ENCODE assay signal across 23 cellular contexts in the genomic region with DNA sequence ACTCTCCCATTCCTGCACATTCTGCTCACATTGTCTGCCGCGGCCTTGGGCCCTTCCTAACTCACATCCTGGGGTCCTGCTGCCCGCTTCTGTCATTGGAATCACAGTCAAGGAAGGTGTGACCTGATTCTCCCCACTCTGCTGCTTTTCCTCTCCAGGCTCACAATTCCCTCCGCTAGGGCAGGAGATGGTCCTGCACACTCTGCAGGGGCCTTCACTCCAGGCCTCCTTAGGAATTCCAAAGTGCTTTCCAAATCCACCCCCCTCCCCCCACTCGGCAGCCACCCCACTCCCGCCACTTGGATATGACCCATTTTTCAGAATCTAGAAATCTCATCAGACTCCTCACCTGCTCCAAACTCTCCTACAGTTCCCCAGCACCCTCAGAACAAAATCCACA. TPM values are rescaled to one million over a fixed set of nuclear protein-coding genes. Genes with fewer than 3 reads are reported as not detected.
A peak's percentile ranks its signal among the peaks of the same experiment; 100 is the strongest.
DNase-seq lines count a peak whose midpoint lies in the region; ATAC-seq and TF ChIP-seq lines count a peak whose summit lies in the region.
"Had no signal": no experiment of that assay in that cellular context is flagged by ENCODE, and none has a peak within 500 bp of the region (broad histone marks: within the 10 kb centered on the region; RNA-seq: fewer than 3 reads in every experiment).

No MANE protein-coding gene starts in this region.

- peaks cover under 1% of the 10 kb centered on the region for H3K79me2 ChIP-seq in trophoblast cell (ENCODE audit: control insufficient read depth, insufficient read depth, low read length, poor library complexity)

- H3K9ac ChIP-seq in HUES6 (ENCODE audit: low read length), result peak overlapping the region; percentile 42
- no peak overlapping the region for H3K9ac ChIP-seq in endodermal cell (ENCODE audit: extremely low read depth, low read length, poor library complexity, severe bottlenecking)
- H3K9ac ChIP-seq in trophoblast cell (ENCODE audit: low read length), result no peak overlapping the region

- no peak overlapping the region for H4K12ac ChIP-seq in trophoblast cell (ENCODE audit: low read depth, low read length)

- no peaks in the 10 kb centered on the region for H3K9me3 Mint-ChIP-seq in activated T-cell treated with anti-CD3 and anti-CD28 coated beads, Interleukin-2, amount 50 U/mL, for 72 hours
- no peaks in the 10 kb centered on the region for H3K9me3 Mint-ChIP-seq in endodermal cell
- H3K9me3 Mint-ChIP-seq in activated CD4-positive, alpha-beta T cell treated with anti-CD3 and anti-CD28 coated beads, Interleukin-2, amount 10 ng/mL, durations not matched to agents 7 days and 5 days, result no peaks in the 10 kb centered on the region
- H3K9me3 Mint-ChIP-seq in progenitor cell of endocrine pancreas (ENCODE audit: low read depth), result no peaks in the 10 kb centered on the region
- H3K9me3 Mint-ChIP-seq: CD4-positive, alpha-beta memory T cell; IgD-negative memory B cell had no signal

- no peak overlapping the region for H3K4me2 ChIP-seq in trophoblast cell (ENCODE audit: low read length)

- H3K27me3 ChIP-seq in HUES6 (ENCODE audit: control insufficient read depth, insufficient read depth, low read length) (peaks cover 37% of the 10 kb centered on the region), endodermal cell (ENCODE audit: control insufficient read depth, insufficient read depth, low read length, poor library complexity, severe bottlenecking) (peaks cover 7% of the 10 kb centered on the region), trophoblast cell (ENCODE audit: insufficient read depth, low read length) (no peaks in the 10 kb centered on the region), sigmoid colon (peaks cover 28 to 41% (median 38%) of the 10 kb centered on the region in 3 donors)

- H3K9me3 ChIP-seq in HUES6 (ENCODE audit: control insufficient read depth, insufficient read depth, low read depth, low read length) (no peaks in the 10 kb centered on the region), endodermal cell (ENCODE audit: control insufficient read depth, low read length) (no peaks in the 10 kb centered on the region), trophoblast cell (ENCODE audit: insufficient read depth, low read depth, low read length) (peaks cover 8% of the 10 kb centered on the region), sigmoid colon (no peaks in the 10 kb centered on the region)

- no peak for DNase-seq in activated T-cell treated with anti-CD3 and anti-CD28 coated beads, Interleukin-2, amount 50 U/mL, for 72 hours
- DNase-seq in activated T-cell treated with anti-CD3 and anti-CD28 coated beads, Interleukin-2, amount 50 U/mL, for 1 hour, result no peak
- DNase-seq in endodermal cell (peak; percentile 73), trophoblast cell (no peak), sigmoid colon (no peak), progenitor cell of endocrine pancreas (ENCODE audit: low spot score, unreplicated experiment) (no peak)
- no peak for DNase-seq in activated CD4-positive, alpha-beta T cell treated with anti-CD3 and anti-CD28 coated beads, Interleukin-2, amount 10 ng/mL, durations not matched to agents 7 days and 5 days
- DNase-seq: CD4-positive, alpha-beta memory T cell; DMS79 treated with DMSO at 0.1 percent for 48 hours; GOT3; Kasumi-1; MM.1S; NCI-H1105; NCI-H1694; NCI-H2107; NCI-H2227 treated with DMSO at 0.1 percent for 48 hours; NCI-H524 had no signal

- CTCF ChIA-PET in activated CD4-positive, alpha-beta T cell treated with anti-CD3 and anti-CD28 coated beads, Interleukin-2, amount 10 ng/mL, durations not matched to agents 7 days and 5 days (lab: Charles Lee), result no interaction called here

- H3K27ac Mint-ChIP-seq in activated T-cell treated with anti-CD3 and anti-CD28 coated beads, Interleukin-2, amount 50 U/mL, for 72 hours, result peak overlapping the region; percentile 11
- peak overlapping the region; percentile 7 for H3K27ac Mint-ChIP-seq in endodermal cell
- H3K27ac Mint-ChIP-seq in activated CD4-positive, alpha-beta T cell treated with anti-CD3 and anti-CD28 coated beads, Interleukin-2, amount 10 ng/mL, durations not matched to agents 7 days and 5 days, result no peak overlapping the region
- H3K27ac Mint-ChIP-seq in progenitor cell of endocrine pancreas, result no peak overlapping the region

- H4K8ac ChIP-seq in trophoblast cell (ENCODE audit: low read depth, low read length), result no peak overlapping the region

- H3K27ac ChIP-seq in HUES6 (ENCODE audit: low read depth, low read length) (no peak overlapping the region; the same call in 1 of the 2 replicates), endodermal cell (ENCODE audit: low read depth, low read length) (no peak overlapping the region), trophoblast cell (ENCODE audit: low read depth, low read length) (no peak overlapping the region), sigmoid colon (no peak overlapping the region)

- 68 to 75% methylated on average over 4 to 6 of the region's 6 CpGs for WGBS in endodermal cell (ENCODE audit: insufficient coverage in 1 of 2, insufficient read length in 1 of 2), 2 experiments
- WGBS in trophoblast cell (ENCODE audit: extremely low coverage, insufficient coverage, insufficient read length), result no CpG with 5 or more reads among the region's 6 CpGs
- 74 to 86% methylated on average over 6 of the region's 6 CpGs for WGBS in sigmoid colon, 2 donors

- no peak overlapping the region for H2BK12ac ChIP-seq in trophoblast cell (ENCODE audit: low read length)

- TF ChIP-seq CTCF in endodermal cell (conservative IDR thresholded peaks at IDR 0.05) (no peak), sigmoid colon (IDR thresholded peaks at IDR 0.05) (no peak), progenitor cell of endocrine pancreas (IDR thresholded peaks at IDR 0.05; ENCODE audit: unreplicated experiment) (no peak)

- H3K4me3 ChIP-seq in HUES6 (ENCODE audit: low read depth, low read length) (no peak overlapping the region), endodermal cell (ENCODE audit: low read length) (no peak overlapping the region), trophoblast cell (ENCODE audit: low read depth, low read length) (peak overlapping the region; percentile 32), sigmoid colon (no peak overlapping the region)

- no peak for TF ChIP-seq EP300 in sigmoid colon (IDR thresholded peaks at IDR 0.05)

- intact Hi-C loops in sigmoid colon (cut with DNase I), result no loop called here

- no peak overlapping the region for H2AFZ ChIP-seq in trophoblast cell (ENCODE audit: insufficient read depth, low read length, poor library complexity)

- H3K4me1 ChIP-seq in HUES6 (ENCODE audit: control insufficient read depth, insufficient read depth, low read length), result peaks cover 11% of the 10 kb centered on the region
- H3K4me1 ChIP-seq in endodermal cell (ENCODE audit: control insufficient read depth, insufficient read depth, low read length), result no peaks in the 10 kb centered on the region
- H3K4me1 ChIP-seq in trophoblast cell (ENCODE audit: control insufficient read depth in 1 of 2, insufficient read depth in 2 of 2, low read length in 2 of 2), result peaks cover 2% of the 10 kb centered on the region in 2 experiments
- H3K4me1 ChIP-seq in sigmoid colon, result peaks cover 0 to 15% (median 13%) of the 10 kb centered on the region in 4 donors

- H3K36me3 ChIP-seq in HUES6 (ENCODE audit: control insufficient read depth, insufficient read depth, low read length), result peaks cover 13% of the 10 kb centered on the region
- H3K36me3 ChIP-seq in endodermal cell (ENCODE audit: control insufficient read depth, insufficient read depth, low read length), result peaks cover 10% of the 10 kb centered on the region
- peaks cover 8 to 11% of the 10 kb centered on the region in 2 experiments for H3K36me3 ChIP-seq in trophoblast cell (ENCODE audit: control insufficient read depth in 1 of 2, insufficient read depth in 2 of 2, low read length in 2 of 2)
- H3K36me3 ChIP-seq in sigmoid colon, result peaks cover 5 to 24% (median 13%) of the 10 kb centered on the region in 4 donors

- no peak overlapping the region for H3K14ac ChIP-seq in trophoblast cell (ENCODE audit: low read length)

- peaks cover 0 to 5% of the 10 kb centered on the region in 2 donors for H3K36me3 Mint-ChIP-seq in activated T-cell treated with anti-CD3 and anti-CD28 coated beads, Interleukin-2, amount 50 U/mL, for 72 hours (ENCODE audit: insufficient read depth in 2 of 2)
- peaks cover 11% of the 10 kb centered on the region for H3K36me3 Mint-ChIP-seq in endodermal cell (ENCODE audit: low read depth)
- peaks cover 13% of the 10 kb centered on the region for H3K36me3 Mint-ChIP-seq in activated CD4-positive, alpha-beta T cell treated with anti-CD3 and anti-CD28 coated beads, Interleukin-2, amount 10 ng/mL, durations not matched to agents 7 days and 5 days (ENCODE audit: low read depth)
- H3K36me3 Mint-ChIP-seq in progenitor cell of endocrine pancreas (ENCODE audit: insufficient read depth), result peaks cover under 1% of the 10 kb centered on the region
- H3K36me3 Mint-ChIP-seq: IgD-negative memory B cell had no signal

- no peak overlapping the region for H3K23ac ChIP-seq in trophoblast cell (ENCODE audit: low read length)

- no peak overlapping the region for H3K18ac ChIP-seq in trophoblast cell (ENCODE audit: low read length)

- POLR2A ChIA-PET in activated CD4-positive, alpha-beta T cell treated with anti-CD3 and anti-CD28 coated beads, Interleukin-2, amount 10 ng/mL, durations not matched to agents 7 days and 5 days (lab: Charles Lee), result no interaction called here

- no peak overlapping the region for H2AK5ac ChIP-seq in trophoblast cell (ENCODE audit: low read length)

- no peaks in the 10 kb centered on the region for H3K27me3 Mint-ChIP-seq in activated T-cell treated with anti-CD3 and anti-CD28 coated beads, Interleukin-2, amount 50 U/mL, for 72 hours (ENCODE audit: low read depth)
- peaks cover 39% of the 10 kb centered on the region for H3K27me3 Mint-ChIP-seq in endodermal cell (ENCODE audit: insufficient read depth)
- no peaks in the 10 kb centered on the region for H3K27me3 Mint-ChIP-seq in activated CD4-positive, alpha-beta T cell treated with anti-CD3 and anti-CD28 coated beads, Interleukin-2, amount 10 ng/mL, durations not matched to agents 7 days and 5 days
- H3K27me3 Mint-ChIP-seq in progenitor cell of endocrine pancreas, result peaks cover 35% of the 10 kb centered on the region
- H3K27me3 Mint-ChIP-seq: CD4-positive, alpha-beta memory T cell had no signal

- no peaks in the 10 kb centered on the region for H3K79me1 ChIP-seq in trophoblast cell (ENCODE audit: low read length)

- H4K91ac ChIP-seq in trophoblast cell (ENCODE audit: low read depth, low read length), result no peak overlapping the region

- H2BK5ac ChIP-seq in trophoblast cell (ENCODE audit: low read depth, low read length, poor library complexity), result no peak overlapping the region

- peaks cover 14% of the 10 kb centered on the region for H3K4me1 Mint-ChIP-seq in activated T-cell treated with anti-CD3 and anti-CD28 coated beads, Interleukin-2, amount 50 U/mL, for 72 hours (ENCODE audit: low read depth)
- H3K4me1 Mint-ChIP-seq in endodermal cell (no peaks in the 10 kb centered on the region), progenitor cell of endocrine pancreas (ENCODE audit: low read depth) (no peaks in the 10 kb centered on the region)
- peaks cover 18% of the 10 kb centered on the region for H3K4me1 Mint-ChIP-seq in activated CD4-positive, alpha-beta T cell treated with anti-CD3 and anti-CD28 coated beads, Interleukin-2, amount 10 ng/mL, durations not matched to agents 7 days and 5 days

- no peak for ATAC-seq in activated T-cell treated with anti-CD3 and anti-CD28 coated beads, Interleukin-2, amount 50 U/mL, for 72 hours (replicated peaks in 1 of 2)
- ATAC-seq: Panc1 had no signal

- no peak overlapping the region for H3K4ac ChIP-seq in trophoblast cell (ENCODE audit: low read depth, low read length)

- no peak overlapping the region for H3K4me3 Mint-ChIP-seq in activated T-cell treated with anti-CD3 and anti-CD28 coated beads, Interleukin-2, amount 50 U/mL, for 72 hours
- H3K4me3 Mint-ChIP-seq in endodermal cell (no peak overlapping the region), progenitor cell of endocrine pancreas (ENCODE audit: low read depth) (no peak overlapping the region)
- no peak overlapping the region for H3K4me3 Mint-ChIP-seq in activated CD4-positive, alpha-beta T cell treated with anti-CD3 and anti-CD28 coated beads, Interleukin-2, amount 10 ng/mL, durations not matched to agents 7 days and 5 days

- no peak for TF ChIP-seq POLR2A in sigmoid colon (IDR thresholded peaks at IDR 0.05)

- H2BK120ac ChIP-seq in trophoblast cell (ENCODE audit: insufficient read depth, low read length, poor library complexity), result no peak overlapping the region

RNA-seq across cellular contexts. Expression of gene SLC5A5, which starts 3.1 kb away (rescaled TPM):
- total RNA-seq in activated T-cell treated with anti-CD3 and anti-CD28 coated beads, Interleukin-2, amount 50 U/mL, for 72 hours, result 1 to 10 TPM; 2.0 to 3.3 TPM
- total RNA-seq in endodermal cell (under 1 TPM in 1 of 2 donors, not detected in 1; 0.15 TPM), sigmoid colon (not detected), progenitor cell of endocrine pancreas (not detected in 2 replicates)
- polyA plus RNA-seq in endodermal cell (2013, experiment 1 of 2), result 0.14 TPM
- polyA plus RNA-seq in endodermal cell (2013, experiment 2 of 2), result 0.37 TPM
- polyA plus RNA-seq in trophoblast cell (2013), result 0.01 TPM in 2 replicates
- total RNA-seq in activated CD4-positive, alpha-beta T cell treated with anti-CD3 and anti-CD28 coated beads, Interleukin-2, amount 10 ng/mL, durations not matched to agents 7 days and 5 days, result 1 to 10 TPM; 1.7 to 2.2 TPM
- under 1 TPM in 2 of 3 donors, not detected in 1; 0.13 to 0.60 TPM for polyA plus RNA-seq in sigmoid colon
- total RNA-seq: A172 had no signal
- polyA plus RNA-seq: BJ, IgD-negative memory B cell had no signal

RNA-seq across cellular contexts. Expression of gene RPL18A, which starts 9.0 kb away (rescaled TPM):
- 1,000 to 10,000 TPM; 2,983 to 3,463 TPM for total RNA-seq in activated T-cell treated with anti-CD3 and anti-CD28 coated beads, Interleukin-2, amount 50 U/mL, for 72 hours
- total RNA-seq in endodermal cell (1,000 to 10,000 TPM; 1,886 to 2,166 TPM), sigmoid colon (1,000 to 10,000 TPM; 1,686 to 2,372 (median 2,021) TPM), progenitor cell of endocrine pancreas (1,687 and 1,716 TPM in 2 replicates)
- polyA plus RNA-seq in endodermal cell (2013, experiment 1 of 2), result 2,294 TPM
- 2,156 TPM for polyA plus RNA-seq in endodermal cell (2013, experiment 2 of 2)
- polyA plus RNA-seq in trophoblast cell (2013), result 1,931 and 1,990 TPM in 2 replicates
- total RNA-seq in activated CD4-positive, alpha-beta T cell treated with anti-CD3 and anti-CD28 coated beads, Interleukin-2, amount 10 ng/mL, durations not matched to agents 7 days and 5 days, result 1,000 to 10,000 TPM; 2,216 to 2,434 TPM
- polyA plus RNA-seq in sigmoid colon, result 1,000 to 10,000 TPM; 3,119 to 3,945 (median 3,295) TPM

RNA-seq across cellular contexts. Expression of gene JAK3, which starts 20.9 kb away (rescaled TPM):
- 100 to 1,000 TPM; 235 to 247 TPM for total RNA-seq in activated T-cell treated with anti-CD3 and anti-CD28 coated beads, Interleukin-2, amount 50 U/mL, for 72 hours
- 1 to 10 TPM; 2.8 to 3.2 TPM for total RNA-seq in endodermal cell
- polyA plus RNA-seq in endodermal cell (2013, experiment 1 of 2), result 2.7 TPM
- polyA plus RNA-seq in endodermal cell (2013, experiment 2 of 2), result 3.0 TPM
- polyA plus RNA-seq in trophoblast cell (2013), result 0.26 and 0.29 TPM in 2 replicates
- 100 to 1,000 TPM; 172 to 176 TPM for total RNA-seq in activated CD4-positive, alpha-beta T cell treated with anti-CD3 and anti-CD28 coated beads, Interleukin-2, amount 10 ng/mL, durations not matched to agents 7 days and 5 days
- 1 to 10 TPM; 1.4 to 4.3 (median 1.7) TPM for total RNA-seq in sigmoid colon
- polyA plus RNA-seq in sigmoid colon, result 10 to 100 TPM in 1 of 3 donors, 1 to 10 TPM in 1, under 1 TPM in 1; 0.46 to 22.0 (median 1.2) TPM
- 0.74 and 0.95 TPM in 2 replicates for total RNA-seq in progenitor cell of endocrine pancreas

RNA-seq across cellular contexts. Expression of gene INSL3, which starts 47.4 kb away (rescaled TPM):
- total RNA-seq in activated T-cell treated with anti-CD3 and anti-CD28 coated beads, Interleukin-2, amount 50 U/mL, for 72 hours, result 10 to 100 TPM in 1 of 2 donors, 1 to 10 TPM in 1; 6.8 to 12.5 TPM
- total RNA-seq in endodermal cell (under 1 TPM in 1 of 2 donors, not detected in 1; 0.80 TPM), sigmoid colon (not detected), progenitor cell of endocrine pancreas (not detected in 2 replicates)
- not detected for polyA plus RNA-seq in endodermal cell (2013, experiment 1 of 2)
- polyA plus RNA-seq in endodermal cell (2013, experiment 2 of 2), result not detected
- polyA plus RNA-seq in trophoblast cell (2013), result 0.08 and 0.10 TPM in 2 replicates
- total RNA-seq in activated CD4-positive, alpha-beta T cell treated with anti-CD3 and anti-CD28 coated beads, Interleukin-2, amount 10 ng/mL, durations not matched to agents 7 days and 5 days, result 1 to 10 TPM; 6.8 to 7.4 TPM
- polyA plus RNA-seq in sigmoid colon, result under 1 TPM in 1 of 3 donors, not detected in 2; 0.85 TPM
- total RNA-seq: A172, G401 had no signal

Comparison
In these comparisons a context has a peak if more than half of its experiments do, and no peak if none do; other contexts are left out.
1. H3K27ac Mint-ChIP-seq: peak in activated T-cell treated with anti-CD3 and anti-CD28 coated beads, Interleukin-2, amount 50 U/mL, for 72 hours (single experiment) and endodermal cell (single experiment); none in activated CD4-positive, alpha-beta T cell treated with anti-CD3 and anti-CD28 coated beads, Interleukin-2, amount 10 ng/mL, durations not matched to agents 7 days and 5 days (single experiment) and progenitor cell of endocrine pancreas (single experiment).
2. RNA of gene JAK3, which starts 20.9 kb away (total RNA-seq): 235 to 247 TPM in activated T-cell treated with anti-CD3 and anti-CD28 coated beads, Interleukin-2, amount 50 U/mL, for 72 hours and 172 to 176 TPM in activated CD4-positive, alpha-beta T cell treated with anti-CD3 and anti-CD28 coated beads, Interleukin-2, amount 10 ng/mL, durations not matched to agents 7 days and 5 days; 2.8 to 3.2 TPM in endodermal cell, 1.4 to 4.3 TPM in sigmoid colon and 0.74 to 0.95 TPM in progenitor cell of endocrine pancreas; every median in the first group is over 10 times any median in the second.